ENCODE assay signal across 15 cellular contexts in the genomic region with DNA sequence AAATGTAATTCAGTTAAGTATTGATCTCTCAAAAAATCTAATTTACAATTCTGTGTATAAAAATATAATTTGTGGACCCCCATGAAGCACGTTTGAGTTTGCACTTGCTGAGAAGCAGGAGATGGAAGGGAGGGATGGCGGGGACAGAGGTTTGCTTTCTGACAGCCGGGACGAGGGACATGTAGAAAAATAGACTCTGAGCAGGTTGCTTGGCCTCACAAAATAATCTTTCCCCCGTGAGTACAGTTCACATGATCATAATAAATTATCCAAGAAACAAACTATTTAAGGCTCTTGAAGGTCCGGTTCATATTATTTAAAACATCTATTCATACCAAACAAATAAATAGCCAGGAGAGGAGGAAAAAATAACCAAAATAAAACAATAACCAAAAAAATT. TPM values are rescaled to one million over a fixed set of nuclear protein-coding genes. Genes with fewer than 3 reads are reported as not detected.
"Had no signal": no experiment of that assay in that cellular context is flagged by ENCODE, and none has a peak within 500 bp of the region (broad histone marks: within the 10 kb centered on the region; RNA-seq: fewer than 3 reads in every experiment).

No MANE protein-coding gene starts in this region.

- H3K4me3 Mint-ChIP-seq: activated CD4-positive, alpha-beta memory T cell treated with anti-CD3 and anti-CD28 coated beads for 36 hours had no signal

- H3K9me3 Mint-ChIP-seq: activated CD4-positive, alpha-beta memory T cell treated with anti-CD3 and anti-CD28 coated beads for 36 hours had no signal

- DNase-seq: activated CD4-positive, alpha-beta memory T cell treated with anti-CD3 and anti-CD28 coated beads for 36 hours; activated CD4-positive, CD25-positive, alpha-beta regulatory T cell treated with anti-CD3 and anti-CD28 coated beads, Interleukin-2, amount 50 U/mL, for 72 hours; activated T-cell treated with anti-CD3 and anti-CD28 coated beads, Interleukin-2, amount 50 U/mL, for 48 hours; colonic mucosa; nucleus accumbens; SHP77; stimulated activated CD4-positive, alpha-beta T cell treated with anti-CD3 and anti-CD28 coated beads, Interleukin-15, amount 100 ng/mL, for 24 hours; stimulated activated CD4-positive, alpha-beta T cell treated with anti-CD3 and anti-CD28 coated beads, Interleukin-4, amount 100 ng/mL, for 4 hours; stimulated activated CD8-positive, alpha-beta memory T cell treated with anti-CD3 and anti-CD28 coated beads, Interleukin-4, amount 100 ng/mL, for 48 hours; stimulated activated naive CD8-positive, alpha-beta T cell treated with anti-CD3 and anti-CD28 coated beads, Interleukin-15, Interleukin-2, amounts not matched to agents 100 U/mL and 50 U/mL, for 24 hours; transverse colon had no signal

- H3K27ac Mint-ChIP-seq: activated CD4-positive, alpha-beta memory T cell treated with anti-CD3 and anti-CD28 coated beads for 36 hours had no signal

- H3K36me3 Mint-ChIP-seq: activated CD4-positive, alpha-beta memory T cell treated with anti-CD3 and anti-CD28 coated beads for 36 hours had no signal

- ATAC-seq: esophagus mucosa; left lobe of liver; right cardiac atrium; stimulated activated naive CD8-positive, alpha-beta T cell treated with anti-CD3 and anti-CD28 coated beads, Interleukin-15, Interleukin-2, amounts not matched to agents 100 U/mL and 50 U/mL, for 24 hours had no signal

RNA-seq across cellular contexts. Expression of a gene that starts 10.0 kb away (rescaled TPM):
- total RNA-seq: activated CD4-positive, alpha-beta memory T cell treated with anti-CD3 and anti-CD28 coated beads for 36 hours; cardiac septum; esophagus mucosa; right cardiac atrium had no signal
